In the genomic region with DNA sequence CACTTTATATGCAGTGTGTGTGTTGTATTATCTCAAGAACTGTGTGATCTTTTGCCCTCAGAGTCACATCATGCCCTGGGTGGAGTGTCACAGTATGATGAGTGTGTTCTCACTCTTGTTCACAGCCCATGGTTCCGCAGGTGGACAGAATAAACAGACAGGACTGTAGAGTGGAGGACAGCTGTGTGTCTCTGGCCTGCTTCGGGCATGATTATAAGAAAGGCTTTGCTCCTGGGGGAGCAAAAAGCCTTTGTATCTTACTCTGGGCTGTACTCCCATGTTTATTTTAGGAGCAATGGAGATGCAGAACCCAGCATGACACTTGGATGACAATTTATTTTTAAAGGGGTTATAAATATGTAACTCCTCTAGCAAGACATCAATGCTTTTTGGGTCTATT, we compare ENCODE assay signal across 12 cellular contexts.
"Had no signal": no experiment of that assay in that cellular context is flagged by ENCODE, and none has a peak within 500 bp of the region (broad histone marks: within the 10 kb centered on the region; RNA-seq: fewer than 3 reads in every experiment).

No MANE protein-coding gene starts in this region.

- H3K36me3 ChIP-seq: right lobe of liver had no signal

- DNase-seq: activated CD4-positive, alpha-beta memory T cell treated with anti-CD3 and anti-CD28 coated beads for 36 hours; activated CD4-positive, CD25-positive, alpha-beta regulatory T cell treated with anti-CD3 and anti-CD28 coated beads, Interleukin-2, amount 50 U/mL, for 72 hours; activated gamma-delta T cell; activated T-cell treated with anti-CD3 and anti-CD28 coated beads, Interleukin-2, amount 50 U/mL, for 48 hours; amygdala; mammary epithelial cell; natural killer cell; nucleus accumbens; right lobe of liver; stimulated activated naive CD4-positive, alpha-beta T cell; substantia nigra; trophoblast cell had no signal

- ATAC-seq: natural killer cell, right lobe of liver had no signal

- H3K27me3 ChIP-seq: right lobe of liver had no signal

- H3K4me3 ChIP-seq: right lobe of liver had no signal
